1 cellular context compared by ENCODE assay signal in genomic region chr16:11180489-11180888, GRCh38.
TF ChIP-seq lines count a peak whose summit lies in the region.

No MANE protein-coding gene starts in this region.

TF ChIP-seq in WTC11, 78 proteins besides CTCF, POLR2A, EP300 and RAD21 (continued from another document):
- TF ChIP-seq AR (CRISPR knock-in tag; IDR thresholded peaks at IDR 0.05) (no peak), ZNF317 (CRISPR knock-in tag; IDR thresholded peaks at IDR 0.05; ENCODE audit: borderline replicate concordance, low read depth) (no peak), ZNF219 (CRISPR knock-in tag; IDR thresholded peaks at IDR 0.05; ENCODE audit: borderline replicate concordance) (no peak)
